Comparison of ENCODE assay signal across 15 cellular contexts in genomic region chr20:57222631-57222950, GRCh38. TPM values are rescaled to one million over a fixed set of nuclear protein-coding genes. Genes with fewer than 3 reads are reported as not detected.
A peak's percentile ranks its signal among the peaks of the same experiment; 100 is the strongest.
DNase-seq lines count a peak whose midpoint lies in the region; ATAC-seq and TF ChIP-seq lines count a peak whose summit lies in the region.
"Had no signal": no experiment of that assay in that cellular context is flagged by ENCODE, and none has a peak within 500 bp of the region (broad histone marks: within the 10 kb centered on the region; RNA-seq: fewer than 3 reads in every experiment).

No MANE protein-coding gene starts in this region.

- intact Hi-C loops in MCF 10A (cut with micrococcal nuclease) (no loop called here), breast epithelium (cut with DNase I; ENCODE audit: low total_unique reads) (no loop called here)

- no peaks in the 10 kb centered on the region for H3K36me3 Mint-ChIP-seq in MCF 10A (ENCODE audit: insufficient read depth, unreplicated experiment)

- TF ChIP-seq CTCF in MCF 10A (IDR thresholded peaks at IDR 0.05; ENCODE audit: unreplicated experiment) (no peak), breast epithelium (IDR thresholded peaks at IDR 0.05) (no peak), RWPE2 (IDR thresholded peaks at IDR 0.05; ENCODE audit: poor library complexity, severe bottlenecking) (no peak), upper lobe of left lung (IDR thresholded peaks at IDR 0.05) (no peak)

- WGBS in upper lobe of left lung, 2 donors, result 100% methylated on average over 1 of the region's 1 CpG; no CpG with 5 or more reads in 1 of the 2 donors

- TF ChIP-seq EP300 in upper lobe of left lung (IDR thresholded peaks at IDR 0.05), result no peak

- H3K27ac Mint-ChIP-seq in MCF 10A (ENCODE audit: low read depth, unreplicated experiment), result no peak overlapping the region
- H3K27ac Mint-ChIP-seq: CD4-positive, alpha-beta T cell; H9 had no signal

- H3K27me3 Mint-ChIP-seq in MCF 10A (ENCODE audit: insufficient read depth, unreplicated experiment), result peaks cover 12% of the 10 kb centered on the region

- H3K4me1 ChIP-seq in breast epithelium (no peaks in the 10 kb centered on the region), RWPE2 (ENCODE audit: insufficient read depth, poor library complexity, severe bottlenecking) (no peaks in the 10 kb centered on the region), upper lobe of left lung (no peaks in the 10 kb centered on the region)
- H3K4me1 ChIP-seq: A549, Caco-2 had no signal

- TF ChIP-seq POLR2A in breast epithelium (IDR thresholded peaks at IDR 0.05) (no peak), upper lobe of left lung (IDR thresholded peaks at IDR 0.05) (no peak)

- no peaks in the 10 kb centered on the region for H3K27me3 ChIP-seq in breast epithelium
- H3K27me3 ChIP-seq in RWPE2 (ENCODE audit: insufficient read depth, poor library complexity, severe bottlenecking), result peaks cover 7% of the 10 kb centered on the region
- H3K27me3 ChIP-seq in upper lobe of left lung, result no peaks in the 10 kb centered on the region

- no peak overlapping the region for H3K4me3 ChIP-seq in breast epithelium
- H3K4me3 ChIP-seq in RWPE2 (ENCODE audit: severe bottlenecking), result no peak overlapping the region
- H3K4me3 ChIP-seq in upper lobe of left lung, result no peak overlapping the region
- H3K4me3 ChIP-seq: A549 had no signal

- no peak overlapping the region for H3K4me3 Mint-ChIP-seq in MCF 10A (ENCODE audit: unreplicated experiment)
- H3K4me3 Mint-ChIP-seq: CD4-positive, alpha-beta T cell; H9 had no signal

- no peaks in the 10 kb centered on the region for H3K9me3 Mint-ChIP-seq in MCF 10A (ENCODE audit: unreplicated experiment)
- H3K9me3 Mint-ChIP-seq: CD4-positive, alpha-beta T cell; H9 had no signal

- CTCF ChIA-PET in MCF 10A (lab: Yijun Ruan, JAX), result interaction anchor here (0.6 to 4.3 kb wide), 12 partner anchors 10 to 1501 kb away, joined by 3 to 49 read pairs (median 4); no protein-coding TSS in a partner anchor

- peak; percentile 21; the same call in 1 of the 3 replicates for ATAC-seq in RWPE2 (ENCODE audit: low read depth)
- ATAC-seq in upper lobe of left lung (ENCODE audit: low FRiP score in 2 of 2), result no peak
- ATAC-seq: A549 had no signal

- H3K9me3 ChIP-seq in breast epithelium (no peaks in the 10 kb centered on the region), RWPE2 (ENCODE audit: severe bottlenecking) (no peaks in the 10 kb centered on the region), upper lobe of left lung (no peaks in the 10 kb centered on the region)
- H3K9me3 ChIP-seq: A549 had no signal

- H3K4me1 Mint-ChIP-seq in MCF 10A (ENCODE audit: insufficient read depth, unreplicated experiment), result no peaks in the 10 kb centered on the region

- BruUV-seq in MCF 10A (replicated peaks; lab: Mats Ljungman, UMichigan), result no TSS peak

- H3K36me3 ChIP-seq in breast epithelium (no peaks in the 10 kb centered on the region), RWPE2 (ENCODE audit: low read depth) (no peaks in the 10 kb centered on the region), upper lobe of left lung (no peaks in the 10 kb centered on the region)

- POLR2A ChIA-PET in MCF 10A (lab: Yijun Ruan, JAX), result interaction anchor here (1.7 kb wide), 1 partner anchor 100 kb away, joined by 5 read pairs; no protein-coding TSS in a partner anchor

- H3K27ac ChIP-seq in breast epithelium (no peak overlapping the region), RWPE2 (ENCODE audit: poor library complexity, severe bottlenecking) (no peak overlapping the region), caudate nucleus (ENCODE audit: low read depth, low read length) (peak overlapping the region; percentile 58), upper lobe of left lung (no peak overlapping the region)
- H3K27ac ChIP-seq: 22Rv1, A549, C4-2B had no signal

- DNase-seq in MCF 10A (ENCODE audit: unreplicated experiment) (peak; percentile 17), breast epithelium (ENCODE audit: low spot score in 2 of 2) (no peak), RWPE2 (ENCODE audit: low spot score) (no peak), caudate nucleus (lab: John Stamatoyannopoulos, UW) (no peak), upper lobe of left lung (no peak), KG1 (lab: John Stamatoyannopoulos, UW) (no peak)
- no peak for DNase-seq in effector CD8-positive, alpha-beta T cell (lab: John Stamatoyannopoulos, UW)
- DNase-seq: AML-193; Caco-2; CD4-positive, alpha-beta T cell; GDM1; H9 had no signal

RNA-seq across cellular contexts. Expression of gene BMP7, which starts 43.9 kb away (rescaled TPM):
- total RNA-seq in MCF 10A (2022), result not detected in 2 replicates
- total RNA-seq in breast epithelium, result 1 to 10 TPM; 1.6 to 3.8 (median 1.8) TPM
- total RNA-seq in upper lobe of left lung, result 1 to 10 TPM in 4 of 6 donors, under 1 TPM in 1, not detected in 1; 0.30 to 4.0 (median 2.6) TPM
- total RNA-seq: CD4-positive, alpha-beta T cell had no signal
